ENCODE assay signal across 35 cellular contexts in genomic region chr1:83123019-83123418, GRCh38.
"Had no signal": no experiment of that assay in that cellular context is flagged by ENCODE, and none has a peak within 500 bp of the region (broad histone marks: within the 10 kb centered on the region; RNA-seq: fewer than 3 reads in every experiment).

No MANE protein-coding gene starts in this region.

- H3K4me1 ChIP-seq: adrenal gland, body of pancreas, esophagus muscularis mucosa, foreskin keratinocyte, gastroesophageal sphincter had no signal

- ATAC-seq: activated CD4-positive, CD25-positive, alpha-beta regulatory T cell treated with anti-CD3 and anti-CD28 coated beads, Interleukin-2, amount 50 U/mL, for 24 hours; activated CD8-positive, alpha-beta memory T cell treated with anti-CD3 and anti-CD28 coated beads, Interleukin-2, amount 10 ng/mL, durations not matched to agents 7 days and 5 days; activated CD8-positive, alpha-beta T cell treated with anti-CD3 and anti-CD28 coated beads, Interleukin-2, amount 10 ng/mL, durations not matched to agents 7 days and 5 days; activated naive CD8-positive, alpha-beta T cell treated with anti-CD3 and anti-CD28 coated beads, Interleukin-2, amount 50 U/mL, for 24 hours; body of pancreas; effector memory CD8-positive, alpha-beta T cell; foreskin keratinocyte; gastroesophageal sphincter; T-helper 17 cell had no signal

- H3K27me3 Mint-ChIP-seq: activated B cell treated with CpG ODN at 0.5 μM for 24 hours; activated CD4-positive, alpha-beta memory T cell treated with anti-CD3 and anti-CD28 coated beads for 36 hours; activated CD8-positive, alpha-beta memory T cell treated with anti-CD3 and anti-CD28 coated beads, Interleukin-2, amount 10 ng/mL, durations not matched to agents 7 days and 5 days; activated naive CD4-positive, alpha-beta T cell treated with anti-CD3 and anti-CD28 coated beads, Interleukin-2, amount 50 U/mL, for 24 hours; activated naive CD8-positive, alpha-beta T cell treated with anti-CD3 and anti-CD28 coated beads for 36 hours; activated naive CD8-positive, alpha-beta T cell treated with anti-CD3 and anti-CD28 coated beads, Interleukin-2, amount 50 U/mL, for 24 hours; effector memory CD8-positive, alpha-beta T cell; T-helper 17 cell had no signal

- H3K27me3 ChIP-seq: adrenal gland, body of pancreas, esophagus muscularis mucosa, foreskin keratinocyte, gastroesophageal sphincter had no signal

- H3K27ac ChIP-seq: adrenal gland, body of pancreas, esophagus muscularis mucosa, foreskin keratinocyte, gastroesophageal sphincter, WERI-Rb-1 had no signal

- H3K4me3 Mint-ChIP-seq: activated B cell treated with CpG ODN at 0.5 μM for 24 hours; activated CD4-positive, alpha-beta memory T cell treated with anti-CD3 and anti-CD28 coated beads for 36 hours; activated CD8-positive, alpha-beta memory T cell treated with anti-CD3 and anti-CD28 coated beads, Interleukin-2, amount 10 ng/mL, durations not matched to agents 7 days and 5 days; activated CD8-positive, alpha-beta T cell treated with anti-CD3 and anti-CD28 coated beads, Interleukin-2, amount 10 ng/mL, durations not matched to agents 7 days and 5 days; activated naive CD4-positive, alpha-beta T cell treated with anti-CD3 and anti-CD28 coated beads for 36 hours; activated naive CD4-positive, alpha-beta T cell treated with anti-CD3 and anti-CD28 coated beads, Interleukin-2, amount 50 U/mL, for 24 hours; activated naive CD8-positive, alpha-beta T cell treated with anti-CD3 and anti-CD28 coated beads for 36 hours; activated naive CD8-positive, alpha-beta T cell treated with anti-CD3 and anti-CD28 coated beads, Interleukin-2, amount 50 U/mL, for 24 hours; activated T-helper 1 cell treated with anti-CD3 and anti-CD28 coated beads, Interleukin-12 subunit alpha, Interleukin-12 subunit beta, Interleukin-2, Interleukin-4 antibody, amounts not matched to agents 30 ng/mL and 10 ng/mL and 1 ng/mL, durations not matched to agents 14 hours and 24 hours and 36 hours; effector memory CD8-positive, alpha-beta T cell; T-helper 17 cell; T-helper 2 cell treated with Interferon-gamma antibody and Interleukin-4, amounts not matched to agents 5 μg/mL and 100 μg/mL, for 36 hours had no signal

- DNase-seq: activated B cell treated with CpG ODN at 0.5 μM for 24 hours; activated CD4-positive, alpha-beta memory T cell treated with anti-CD3 and anti-CD28 coated beads for 36 hours; activated CD4-positive, alpha-beta T cell treated with anti-CD3 and anti-CD28 coated beads for 48 hours; activated CD8-positive, alpha-beta memory T cell treated with anti-CD3 and anti-CD28 coated beads, Interleukin-2, amount 10 ng/mL, durations not matched to agents 7 days and 5 days; activated CD8-positive, alpha-beta memory T cell treated with anti-CD3 and anti-CD28 coated beads, Interleukin-2, amount 50 U/mL, for 4 hours; activated CD8-positive, alpha-beta T cell treated with anti-CD3 and anti-CD28 coated beads, Interleukin-2, amount 10 ng/mL, durations not matched to agents 7 days and 5 days; activated effector memory CD4-positive, alpha-beta T cell treated with anti-CD3 and anti-CD28 coated beads, Interleukin-2, amount 50 U/mL, for 16 hours; activated naive CD4-positive, alpha-beta T cell treated with anti-CD3 and anti-CD28 coated beads for 36 hours; activated naive CD8-positive, alpha-beta T cell treated with anti-CD3 and anti-CD28 coated beads for 36 hours; activated naive CD8-positive, alpha-beta T cell treated with anti-CD3 and anti-CD28 coated beads, Interleukin-2, amount 50 U/mL, for 24 hours; activated T-cell treated with anti-CD3 and anti-CD28 coated beads, Interleukin-2, amount 50 U/mL, for 1 hour; activated T-cell treated with anti-CD3 and anti-CD28 coated beads, Interleukin-2, amount 50 U/mL, for 48 hours; adrenal gland; amygdala; aorta; body of pancreas; caudate nucleus; cortex of kidney; dermis blood vessel endothelial cell; effector CD4-positive, alpha-beta T cell; effector memory CD8-positive, alpha-beta T cell; erythroblast; foreskin keratinocyte; head of caudate nucleus; T-helper 1 cell; T-helper 17 cell; T1000; WERI-Rb-1 had no signal

- H3K4me3 ChIP-seq: adrenal gland, body of pancreas, esophagus muscularis mucosa, gastroesophageal sphincter had no signal

- H3K4me1 Mint-ChIP-seq: activated B cell treated with CpG ODN at 0.5 μM for 24 hours; activated CD8-positive, alpha-beta memory T cell treated with anti-CD3 and anti-CD28 coated beads, Interleukin-2, amount 10 ng/mL, durations not matched to agents 7 days and 5 days; activated naive CD4-positive, alpha-beta T cell treated with anti-CD3 and anti-CD28 coated beads, Interleukin-2, amount 50 U/mL, for 24 hours; activated naive CD8-positive, alpha-beta T cell treated with anti-CD3 and anti-CD28 coated beads for 36 hours; activated naive CD8-positive, alpha-beta T cell treated with anti-CD3 and anti-CD28 coated beads, Interleukin-2, amount 50 U/mL, for 24 hours; T-helper 17 cell had no signal

- H3K9me3 Mint-ChIP-seq: activated B cell treated with CpG ODN at 0.5 μM for 24 hours; activated CD4-positive, alpha-beta memory T cell treated with anti-CD3 and anti-CD28 coated beads for 36 hours; activated naive CD4-positive, alpha-beta T cell treated with anti-CD3 and anti-CD28 coated beads for 36 hours; activated naive CD4-positive, alpha-beta T cell treated with anti-CD3 and anti-CD28 coated beads, Interleukin-2, amount 50 U/mL, for 24 hours; activated naive CD8-positive, alpha-beta T cell treated with anti-CD3 and anti-CD28 coated beads for 36 hours; activated T-helper 1 cell treated with anti-CD3 and anti-CD28 coated beads, Interleukin-12 subunit alpha, Interleukin-12 subunit beta, Interleukin-2, Interleukin-4 antibody, amounts not matched to agents 30 ng/mL and 10 ng/mL and 1 ng/mL, durations not matched to agents 14 hours and 24 hours and 36 hours; activated T-helper 2 cell treated with anti-CD3 and anti-CD28 coated beads, Interferon-gamma antibody, Interleukin-2, Interleukin-4, amounts not matched to agents 10 μg/mL and 5 μg/mL and 100 μg/mL, durations not matched to agents 14 hours and 24 hours and 36 hours; T-helper 2 cell treated with Interferon-gamma antibody and Interleukin-4, amounts not matched to agents 5 μg/mL and 100 μg/mL, for 36 hours had no signal

- H3K27ac Mint-ChIP-seq: activated B cell treated with CpG ODN at 0.5 μM for 24 hours; activated CD4-positive, alpha-beta memory T cell treated with anti-CD3 and anti-CD28 coated beads for 36 hours; activated CD8-positive, alpha-beta memory T cell treated with anti-CD3 and anti-CD28 coated beads, Interleukin-2, amount 10 ng/mL, durations not matched to agents 7 days and 5 days; activated CD8-positive, alpha-beta T cell treated with anti-CD3 and anti-CD28 coated beads, Interleukin-2, amount 10 ng/mL, durations not matched to agents 7 days and 5 days; activated naive CD4-positive, alpha-beta T cell treated with anti-CD3 and anti-CD28 coated beads for 36 hours; activated naive CD4-positive, alpha-beta T cell treated with anti-CD3 and anti-CD28 coated beads, Interleukin-2, amount 50 U/mL, for 24 hours; activated naive CD8-positive, alpha-beta T cell treated with anti-CD3 and anti-CD28 coated beads for 36 hours; activated naive CD8-positive, alpha-beta T cell treated with anti-CD3 and anti-CD28 coated beads, Interleukin-2, amount 50 U/mL, for 24 hours; activated T-helper 1 cell treated with anti-CD3 and anti-CD28 coated beads, Interleukin-12 subunit alpha, Interleukin-12 subunit beta, Interleukin-2, Interleukin-4 antibody, amounts not matched to agents 30 ng/mL and 10 ng/mL and 1 ng/mL, durations not matched to agents 14 hours and 24 hours and 36 hours; activated T-helper 2 cell treated with anti-CD3 and anti-CD28 coated beads, Interferon-gamma antibody, Interleukin-2, Interleukin-4, amounts not matched to agents 10 μg/mL and 5 μg/mL and 100 μg/mL, durations not matched to agents 14 hours and 24 hours and 36 hours; effector memory CD8-positive, alpha-beta T cell; T-helper 17 cell; T-helper 2 cell treated with Interferon-gamma antibody and Interleukin-4, amounts not matched to agents 5 μg/mL and 100 μg/mL, for 36 hours had no signal

- H3K36me3 ChIP-seq: adrenal gland, esophagus muscularis mucosa, gastroesophageal sphincter, WERI-Rb-1 had no signal

- H3K9me3 ChIP-seq: adrenal gland, body of pancreas, esophagus muscularis mucosa, gastroesophageal sphincter had no signal

- H3K36me3 Mint-ChIP-seq: activated CD4-positive, alpha-beta memory T cell treated with anti-CD3 and anti-CD28 coated beads for 36 hours; activated CD8-positive, alpha-beta memory T cell treated with anti-CD3 and anti-CD28 coated beads, Interleukin-2, amount 10 ng/mL, durations not matched to agents 7 days and 5 days; activated naive CD4-positive, alpha-beta T cell treated with anti-CD3 and anti-CD28 coated beads, Interleukin-2, amount 50 U/mL, for 24 hours; activated naive CD8-positive, alpha-beta T cell treated with anti-CD3 and anti-CD28 coated beads for 36 hours had no signal
